13 cellular contexts compared by ENCODE assay signal in the genomic region with DNA sequence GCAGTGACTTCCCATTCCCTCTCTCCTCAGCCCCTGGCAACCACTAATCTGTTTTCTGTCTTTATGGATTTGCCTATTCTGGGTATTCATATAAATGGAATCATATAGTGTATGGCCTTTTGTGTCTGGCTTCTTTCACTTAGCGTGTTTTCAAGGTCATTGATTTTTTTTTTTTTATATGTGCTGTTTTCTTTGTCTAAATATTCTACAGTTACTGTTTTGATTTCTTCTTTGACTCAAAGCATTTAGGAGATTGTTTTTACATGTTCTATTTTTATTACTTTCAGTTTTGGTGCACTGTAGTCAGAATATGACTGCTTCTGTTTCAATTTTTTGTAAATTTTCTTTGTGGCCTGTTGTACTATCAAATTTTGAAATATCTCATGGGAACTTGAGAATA.
"Had no signal": no experiment of that assay in that cellular context is flagged by ENCODE, and none has a peak within 500 bp of the region (broad histone marks: within the 10 kb centered on the region; RNA-seq: fewer than 3 reads in every experiment).

No MANE protein-coding gene starts in this region.

- H2AFZ ChIP-seq: hepatocyte, parathyroid adenoma had no signal

- H3K27me3 Mint-ChIP-seq: stimulated activated naive CD8-positive, alpha-beta T cell treated with anti-CD3 and anti-CD28 coated beads, Interleukin-15, amount 100 ng/mL, for 72 hours had no signal

- DNase-seq: activated CD4-positive, alpha-beta memory T cell treated with anti-CD3 and anti-CD28 coated beads, Interleukin-2, amount 10 ng/mL, durations not matched to agents 7 days and 5 days; activated gamma-delta T cell; activated T-cell treated with anti-CD3 and anti-CD28 coated beads, Interleukin-2, amount 50 U/mL, for 4 hours; erythroblast; islet precursor cell; stimulated activated CD4-positive, alpha-beta T cell treated with anti-CD3 and anti-CD28 coated beads, Interleukin-1b, Interleukin-23, amount 100 ng/mL, for 48 hours; stimulated activated naive CD8-positive, alpha-beta T cell treated with anti-CD3 and anti-CD28 coated beads, Interleukin-15, amount 100 ng/mL, for 72 hours; upper lobe of right lung; WERI-Rb-1 had no signal

- H3K36me3 ChIP-seq: gastroesophageal sphincter, upper lobe of right lung, WERI-Rb-1 had no signal

- H3K4me1 Mint-ChIP-seq: activated CD4-positive, alpha-beta memory T cell treated with anti-CD3 and anti-CD28 coated beads, Interleukin-2, amount 10 ng/mL, durations not matched to agents 7 days and 5 days; stimulated activated naive CD8-positive, alpha-beta T cell treated with anti-CD3 and anti-CD28 coated beads, Interleukin-15, amount 100 ng/mL, for 72 hours had no signal

- H3K4me2 ChIP-seq: hepatocyte had no signal

- H3K4me1 ChIP-seq: parathyroid adenoma had no signal

- H3K9ac ChIP-seq: parathyroid adenoma had no signal

- H3K27me3 ChIP-seq: gastroesophageal sphincter, hepatocyte, upper lobe of right lung had no signal

- H3K79me2 ChIP-seq: hepatocyte, parathyroid adenoma had no signal

- H3K27ac Mint-ChIP-seq: activated CD4-positive, alpha-beta memory T cell treated with anti-CD3 and anti-CD28 coated beads, Interleukin-2, amount 10 ng/mL, durations not matched to agents 7 days and 5 days; activated naive CD4-positive, alpha-beta T cell treated with anti-CD3 and anti-CD28 coated beads, Interleukin-2, amount 50 U/mL, for 72 hours; stimulated activated naive CD8-positive, alpha-beta T cell treated with anti-CD3 and anti-CD28 coated beads, Interleukin-15, amount 100 ng/mL, for 72 hours had no signal

- ATAC-seq: activated naive CD4-positive, alpha-beta T cell treated with anti-CD3 and anti-CD28 coated beads, Interleukin-2, amount 50 U/mL, for 72 hours; activated T-cell treated with anti-CD3 and anti-CD28 coated beads, Interleukin-2, amount 50 U/mL, for 4 hours; gastroesophageal sphincter; stimulated activated naive CD8-positive, alpha-beta T cell treated with anti-CD3 and anti-CD28 coated beads, Interleukin-15, amount 100 ng/mL, for 72 hours; upper lobe of right lung had no signal

- H3K27ac ChIP-seq: hepatocyte, parathyroid adenoma, upper lobe of right lung, WERI-Rb-1 had no signal

- H3K4me3 ChIP-seq: gastroesophageal sphincter, hepatocyte, upper lobe of right lung had no signal

- H3K4me3 Mint-ChIP-seq: activated CD4-positive, alpha-beta memory T cell treated with anti-CD3 and anti-CD28 coated beads, Interleukin-2, amount 10 ng/mL, durations not matched to agents 7 days and 5 days; activated T-cell treated with anti-CD3 and anti-CD28 coated beads, Interleukin-2, amount 50 U/mL, for 4 hours; stimulated activated naive CD8-positive, alpha-beta T cell treated with anti-CD3 and anti-CD28 coated beads, Interleukin-15, amount 100 ng/mL, for 72 hours had no signal
